ENCODE assay signal across 8 cellular contexts in genomic region chr17:43171761-43172487, GRCh38. TPM values are rescaled to one million over a fixed set of nuclear protein-coding genes. Genes with fewer than 3 reads are reported as not detected.
DNase-seq lines count a peak whose midpoint lies in the region; ATAC-seq and TF ChIP-seq lines count a peak whose summit lies in the region.

No MANE protein-coding gene starts in this region.

- H3K79me2 ChIP-seq in HCT116 (ENCODE audit: insufficient read depth, low read length): peaks cover 47% of the 10 kb centered on the region

- intact Hi-C loops in HCT116 (cut with micrococcal nuclease) (loop anchor here (2.0 kb wide), 1 partner anchor 149 kb away; the partner anchor contains the start of gene VAT1), MCF 10A (cut with micrococcal nuclease) (loop anchor here (5.0 kb wide), 2 partner anchors 150 to 165 kb away; partner anchors contain the start of genes IFI35 and VAT1)

- TF ChIP-seq RAD21 in HCT116 (IDR thresholded peaks at IDR 0.05; ENCODE audit: low read depth): peak; percentile 27; the same call in 1 of the 2 replicates

- H4K20me1 ChIP-seq in HCT116 (ENCODE audit: insufficient read depth): no peaks in the 10 kb centered on the region

- BruUV-seq in HCT116 (replicated peaks; lab: Mats Ljungman, UMichigan) (no TSS peak), MCF 10A (replicated peaks; lab: Mats Ljungman, UMichigan) (TSS peak; percentile 80)

- no peak for ATAC-seq in HCT116
- ATAC-seq in HG02970 (IDR thresholded peaks at IDR 0.05; ENCODE audit: low FRiP score, unreplicated experiment): no peak
- no peak for ATAC-seq in GM19035 (IDR thresholded peaks at IDR 0.05; ENCODE audit: unreplicated experiment)

- H3K4me1 ChIP-seq in HCT116 (ENCODE audit: control insufficient read depth in 1 of 2, insufficient read depth in 2 of 2, low read length in 2 of 2): peaks cover 8 to 23% of the 10 kb centered on the region in 2 experiments

- no peaks in the 10 kb centered on the region for H3K9me3 ChIP-seq in HCT116 (ENCODE audit: control insufficient read depth in 1 of 2, insufficient read depth in 1 of 2, low read depth in 1 of 2, low read length in 2 of 2)

- peak overlapping the region; percentile 72 for H3K27ac ChIP-seq in HCT116 (ENCODE audit: low read depth, low read length)

- no peak overlapping the region for H2AFZ ChIP-seq in HCT116 (ENCODE audit: low read depth, low read length, poor library complexity, severe bottlenecking)

- no peak for TF ChIP-seq POLR2A in HCT116 (IDR thresholded peaks at IDR 0.05; ENCODE audit: borderline replicate concordance, extremely low read depth, insufficient read depth, insufficient read length)

- H3K4me3 ChIP-seq in HCT116 (replicated peaks in 1 of 2; ENCODE audit: low read depth in 1 of 2, low read length in 2 of 2): peak overlapping the region; percentile 76 to 98

- peak overlapping the region; percentile 86 for H3K9ac ChIP-seq in HCT116 (ENCODE audit: low read length)

- RAD21 ChIA-PET in HCT116 (lab: Charles Lee; ENCODE audit: low non-redundant PET in 1 of 2, low total read pairs in 2 of 2, uncharacterized antibody in 2 of 2, unreplicated experiment in 2 of 2): no interaction called here

- peaks cover 0 to 5% of the 10 kb centered on the region in 2 experiments; a peak in 1 of 4 replicates for H3K36me3 ChIP-seq in HCT116 (ENCODE audit: control insufficient read depth in 1 of 2, insufficient read depth in 2 of 2, low read length in 2 of 2)

- H3K4me3 Mint-ChIP-seq in MCF 10A (ENCODE audit: unreplicated experiment): no peak overlapping the region

- no peak overlapping the region for H3K27ac Mint-ChIP-seq in MCF 10A (ENCODE audit: low read depth, unreplicated experiment)

- H3K27me3 ChIP-seq in HCT116 (ENCODE audit: insufficient read depth, low read length): no peaks in the 10 kb centered on the region

- H3K9me3 Mint-ChIP-seq in MCF 10A (ENCODE audit: unreplicated experiment): no peaks in the 10 kb centered on the region

- H3K4me1 Mint-ChIP-seq in MCF 10A (ENCODE audit: insufficient read depth, unreplicated experiment): peaks cover 7% of the 10 kb centered on the region

- CTCF ChIA-PET in HCT116 (lab: Charles Lee) (interaction anchor here (1.5 to 1.6 kb wide), 2 partner anchors 147 to 312 kb away, joined by 4 to 6 read pairs; partner anchors contain the start of genes DHX8 and RND2), MCF 10A (lab: Yijun Ruan, JAX) (interaction anchor here (0.8 to 1.4 kb wide), 4 partner anchors 27 to 312 kb away, joined by 3 to 5 read pairs (median 4); partner anchors contain the start of gene DHX8)

- POLR2A ChIA-PET in HCT116 (lab: Charles Lee) (interaction anchor here (0.8 to 1.9 kb wide), 8 partner anchors 37 to 196 kb away, joined by 3 to 23 read pairs (median 4); partner anchors contain the start of genes IFI35, RPL27 and TMEM106A), MCF 10A (lab: Yijun Ruan, JAX) (interaction anchor here (0.6 to 3.4 kb wide), 35 partner anchors 7 to 1911 kb away, joined by 3 to 32 read pairs (median 4); partner anchors contain the start of genes BRCA1, COA3, ODAD4 and RND2)

- TF ChIP-seq CTCF in HCT116 (IDR thresholded peaks at IDR 0.05 in 2 of 3, conservative IDR thresholded peaks at IDR 0.05 in 1 of 3; ENCODE audit: borderline replicate concordance in 1 of 3, insufficient read depth in 1 of 3, low read depth in 2 of 3, low read length in 2 of 3): peak; percentile 24 to 38 (median 33); a peak in 2 of 6 replicates
- peak; percentile 12 for TF ChIP-seq CTCF in MCF 10A (IDR thresholded peaks at IDR 0.05; ENCODE audit: unreplicated experiment)

- H3K9me2 ChIP-seq in HCT116 (ENCODE audit: insufficient read depth): no peaks in the 10 kb centered on the region

- peak overlapping the region; percentile 90 for H3K4me2 ChIP-seq in HCT116 (ENCODE audit: low read length)

- peaks cover 33% of the 10 kb centered on the region for H3K36me3 Mint-ChIP-seq in MCF 10A (ENCODE audit: insufficient read depth, unreplicated experiment)

- peak; percentile 0 for DNase-seq in COLO668 (lab: John Stamatoyannopoulos, UW; ENCODE audit: unreplicated experiment)
- DNase-seq in HCT116 (ENCODE audit: low read depth, low spot score): peak; percentile 50
- peak; percentile 43 for DNase-seq in OCI-M2 (lab: John Stamatoyannopoulos, UW; ENCODE audit: unreplicated experiment)
- DNase-seq in MCF 10A (ENCODE audit: unreplicated experiment): peak; percentile 86
- peak; percentile 98 for DNase-seq in kidney glomerular epithelial cell (lab: John Stamatoyannopoulos, UW)
- peak; percentile 53 for DNase-seq in stromal cell of bone marrow (ENCODE audit: low read depth)

- no peaks in the 10 kb centered on the region for H3K27me3 Mint-ChIP-seq in MCF 10A (ENCODE audit: insufficient read depth, unreplicated experiment)

TF ChIP-seq in HCT116, 20 proteins besides CTCF, POLR2A, EP300 and RAD21 (continues in another document):
- TF ChIP-seq ZFX (IDR thresholded peaks at IDR 0.05) (peak; percentile 27; the same call in 1 of the 2 replicates), ATF3 (IDR thresholded peaks at IDR 0.05) (no peak), POLR2AphosphoS5 (IDR thresholded peaks at IDR 0.05; ENCODE audit: low read depth, low read length) (peak; percentile 25; the same call in 1 of the 2 replicates), SP1 (IDR thresholded peaks at IDR 0.05; ENCODE audit: low read depth) (peak; percentile 26; the same call in 1 of the 2 replicates), EGR1 (IDR thresholded peaks at IDR 0.05; ENCODE audit: low read depth) (no peak), MAX (IDR thresholded peaks at IDR 0.05) (no peak), CBX3 (IDR thresholded peaks at IDR 0.05; ENCODE audit: low read depth) (no peak), REST (IDR thresholded peaks at IDR 0.05; ENCODE audit: low read depth) (no peak), ZNF274 (IDR thresholded peaks at IDR 0.05; ENCODE audit: low read depth, low read length) (no peak), SRF (IDR thresholded peaks at IDR 0.05; ENCODE audit: low read depth) (peak; percentile 37; the same call in 1 of the 2 replicates), JUND (IDR thresholded peaks at IDR 0.05) (0 out of 2 replicates have a peak, but pooled peaks have one; percentile 3), EZH2 (IDR thresholded peaks at IDR 0.05) (no peak), TCF7L2 (IDR thresholded peaks at IDR 0.05; ENCODE audit: borderline replicate concordance, extremely low read depth, insufficient read depth, insufficient read length) (no peak), ELF1 (IDR thresholded peaks at IDR 0.05; ENCODE audit: borderline replicate concordance, low read depth) (peak; percentile 72), CEBPB (IDR thresholded peaks at IDR 0.05; ENCODE audit: low read depth) (peak; percentile 30; the same call in 1 of the 2 replicates), FOSL1 (IDR thresholded peaks at IDR 0.05; ENCODE audit: low read depth) (peak; percentile 41)

RNA-seq across cellular contexts. Expression of gene NBR1, which starts 0.9 kb away (rescaled TPM):
- total RNA-seq in HCT116 (2021; ENCODE audit: unreplicated experiment) (60.8 TPM), MCF 10A (2022) (105 and 106 TPM in 2 replicates)
- 40.9 and 46.4 TPM in 2 replicates for polyA plus RNA-seq in HCT116 (2012)

RNA-seq across cellular contexts. Expression of gene TMEM106A, which starts 39.8 kb away (rescaled TPM):
- total RNA-seq in HCT116 (2021; ENCODE audit: unreplicated experiment) (3.5 TPM), MCF 10A (2022) (2.1 and 2.2 TPM in 2 replicates)
- 1.9 and 2.3 TPM in 2 replicates for polyA plus RNA-seq in HCT116 (2012)

RNA-seq across cellular contexts. Expression of gene BRCA1, which starts 46.8 kb away (rescaled TPM):
- total RNA-seq in HCT116 (2021; ENCODE audit: unreplicated experiment) (44.1 TPM), MCF 10A (2022) (12.4 and 18.1 TPM in 2 replicates)
- 22.2 and 27.2 TPM in 2 replicates for polyA plus RNA-seq in HCT116 (2012)

RNA-seq across cellular contexts. Expression of gene CCDC200, which starts 56.5 kb away (rescaled TPM):
- not detected for total RNA-seq in HCT116 (2021; ENCODE audit: unreplicated experiment)
- polyA plus RNA-seq in HCT116 (2012): 0.52 and 0.85 TPM in 2 replicates
- total RNA-seq in MCF 10A (2022): not detected in 2 replicates

Comparison
In these comparisons a context has a peak if more than half of its experiments do, and no peak if none do; other contexts are left out.
1. DNase-seq: peak in every context shown above with its lines; median percentile 98 in kidney glomerular epithelial cell; 86 in MCF 10A; 53 in stromal cell of bone marrow; 50 in HCT116; 43 in OCI-M2; 0 in COLO668.